ENCODE assay signal across 9 cellular contexts in the genomic region with DNA sequence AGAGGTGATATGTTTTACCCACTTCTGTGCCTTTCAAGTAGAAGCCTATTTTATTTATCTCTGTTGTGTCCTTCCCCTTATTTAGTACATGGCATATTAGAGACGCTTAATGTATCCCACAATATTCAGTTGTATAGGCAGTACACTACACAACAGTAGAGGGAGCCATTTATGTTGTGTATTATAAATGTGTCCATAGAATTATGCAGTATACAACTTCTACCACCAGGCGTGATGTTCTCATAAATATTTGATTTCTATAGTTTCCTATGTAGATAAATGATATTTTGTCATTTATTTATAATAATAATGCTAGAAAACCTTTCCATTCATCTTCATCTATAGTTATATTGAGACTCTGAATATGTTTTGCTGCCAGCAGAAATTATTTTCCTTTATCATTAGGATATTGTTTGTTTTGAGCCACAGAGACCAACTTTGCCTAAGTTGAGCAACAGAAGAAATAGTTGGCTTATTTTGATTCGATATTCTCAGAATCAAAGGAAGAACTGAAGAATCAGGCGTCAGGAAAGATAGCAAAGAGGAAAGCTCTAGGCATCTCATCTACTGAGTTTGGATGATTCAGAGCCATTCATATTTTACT.
DNase-seq lines count a peak whose midpoint lies in the region; ATAC-seq and TF ChIP-seq lines count a peak whose summit lies in the region.
"Had no signal": no experiment of that assay in that cellular context is flagged by ENCODE, and none has a peak within 500 bp of the region (broad histone marks: within the 10 kb centered on the region; RNA-seq: fewer than 3 reads in every experiment).

No MANE protein-coding gene starts in this region.

- H3K36me3 Mint-ChIP-seq in endothelial cell (ENCODE audit: low read depth, unreplicated experiment) = peaks cover 4% of the 10 kb centered on the region
- H3K36me3 Mint-ChIP-seq in activated T-cell treated with anti-CD3 and anti-CD28 coated beads, Interleukin-2, amount 50 U/mL, for 72 hours (ENCODE audit: insufficient read depth in 2 of 2) = no peaks in the 10 kb centered on the region
- H3K36me3 Mint-ChIP-seq in stimulated activated naive B cell treated with anti-CD40 and anti-IgM and Interleukin-4, amounts not matched to agents 10 μg/mL and 1 μg/mL and 100 μg/mL, for 72 hours = no peaks in the 10 kb centered on the region

- TF ChIP-seq CTCF in endothelial cell (IDR thresholded peaks at IDR 0.05; ENCODE audit: unreplicated experiment) (peak; percentile 68), WERI-Rb-1 (IDR thresholded peaks at IDR 0.05; ENCODE audit: low read depth, low read length) (no peak)

- H3K27ac Mint-ChIP-seq in endothelial cell (ENCODE audit: unreplicated experiment) = no peak overlapping the region
- H3K27ac Mint-ChIP-seq in activated T-cell treated with anti-CD3 and anti-CD28 coated beads, Interleukin-2, amount 50 U/mL, for 72 hours = no peak overlapping the region
- no peak overlapping the region for H3K27ac Mint-ChIP-seq in stimulated activated naive B cell treated with anti-CD40 and anti-IgM and Interleukin-4, amounts not matched to agents 10 μg/mL and 1 μg/mL and 100 μg/mL, for 72 hours

- no peaks in the 10 kb centered on the region for H3K4me1 Mint-ChIP-seq in endothelial cell (ENCODE audit: unreplicated experiment)
- no peaks in the 10 kb centered on the region for H3K4me1 Mint-ChIP-seq in activated T-cell treated with anti-CD3 and anti-CD28 coated beads, Interleukin-2, amount 50 U/mL, for 72 hours (ENCODE audit: low read depth)
- no peaks in the 10 kb centered on the region for H3K4me1 Mint-ChIP-seq in stimulated activated naive B cell treated with anti-CD40 and anti-IgM and Interleukin-4, amounts not matched to agents 10 μg/mL and 1 μg/mL and 100 μg/mL, for 72 hours

- peak; percentile 67 for ATAC-seq in GM21619 (IDR thresholded peaks at IDR 0.05; ENCODE audit: unreplicated experiment)
- ATAC-seq in activated T-cell treated with anti-CD3 and anti-CD28 coated beads, Interleukin-2, amount 50 U/mL, for 72 hours (replicated peaks in 1 of 2) = no peak
- no peak for ATAC-seq in stimulated activated naive B cell treated with anti-CD40 and anti-IgM and Interleukin-4, amounts not matched to agents 10 μg/mL and 1 μg/mL and 100 μg/mL, for 72 hours (replicated peaks)

- no peaks in the 10 kb centered on the region for H3K9me3 ChIP-seq in WERI-Rb-1 (ENCODE audit: severe bottlenecking)

- no peak overlapping the region for H3K27ac ChIP-seq in WERI-Rb-1

- no peaks in the 10 kb centered on the region for H3K27me3 ChIP-seq in WERI-Rb-1 (ENCODE audit: insufficient read depth, low read depth, severe bottlenecking)

- H3K27me3 Mint-ChIP-seq in endothelial cell (ENCODE audit: unreplicated experiment) = no peaks in the 10 kb centered on the region
- H3K27me3 Mint-ChIP-seq in activated T-cell treated with anti-CD3 and anti-CD28 coated beads, Interleukin-2, amount 50 U/mL, for 72 hours (ENCODE audit: low read depth) = no peaks in the 10 kb centered on the region
- H3K27me3 Mint-ChIP-seq in stimulated activated naive B cell treated with anti-CD40 and anti-IgM and Interleukin-4, amounts not matched to agents 10 μg/mL and 1 μg/mL and 100 μg/mL, for 72 hours = no peaks in the 10 kb centered on the region

- H3K36me3 ChIP-seq in WERI-Rb-1 = no peaks in the 10 kb centered on the region

- no peak overlapping the region for H3K4me3 ChIP-seq in WERI-Rb-1 (ENCODE audit: low read depth, low read length)

- H3K9me3 Mint-ChIP-seq in endothelial cell (ENCODE audit: unreplicated experiment) = no peaks in the 10 kb centered on the region
- peaks cover 5 to 6% of the 10 kb centered on the region in 2 donors for H3K9me3 Mint-ChIP-seq in activated T-cell treated with anti-CD3 and anti-CD28 coated beads, Interleukin-2, amount 50 U/mL, for 72 hours
- H3K9me3 Mint-ChIP-seq in stimulated activated naive B cell treated with anti-CD40 and anti-IgM and Interleukin-4, amounts not matched to agents 10 μg/mL and 1 μg/mL and 100 μg/mL, for 72 hours = peaks cover 2 to 4% of the 10 kb centered on the region in 2 donors

- H3K4me3 Mint-ChIP-seq in endothelial cell (ENCODE audit: unreplicated experiment) = no peak overlapping the region
- no peak overlapping the region for H3K4me3 Mint-ChIP-seq in activated T-cell treated with anti-CD3 and anti-CD28 coated beads, Interleukin-2, amount 50 U/mL, for 72 hours
- no peak overlapping the region for H3K4me3 Mint-ChIP-seq in stimulated activated naive B cell treated with anti-CD40 and anti-IgM and Interleukin-4, amounts not matched to agents 10 μg/mL and 1 μg/mL and 100 μg/mL, for 72 hours

- DNase-seq in COLO829 (ENCODE audit: low spot score) (peak; percentile 3), LoVo (ENCODE audit: low spot score) (peak; percentile 19), endothelial cell (ENCODE audit: low spot score) (no peak), cerebellum (ENCODE audit: low spot score) (no peak), WERI-Rb-1 (no peak)
- DNase-seq in activated T-cell treated with anti-CD3 and anti-CD28 coated beads, Interleukin-2, amount 50 U/mL, for 72 hours = no peak
- no peak for DNase-seq in stimulated activated naive B cell treated with anti-CD40 and anti-IgM and Interleukin-4, amounts not matched to agents 10 μg/mL and 1 μg/mL and 100 μg/mL, for 72 hours
- DNase-seq: stimulated activated CD4-positive, alpha-beta T cell treated with anti-CD3 and anti-CD28 coated beads, Interleukin-2, amount 100 ng/mL, for 24 hours had no signal

Comparison
In these comparisons a context has a peak if more than half of its experiments do, and no peak if none do; other contexts are left out.
1. DNase-seq: peak in COLO829 (single experiment) and LoVo (single experiment); none in endothelial cell (single experiment), cerebellum (single experiment), activated T-cell treated with anti-CD3 and anti-CD28 coated beads, Interleukin-2, amount 50 U/mL, for 72 hours (0 of 2), WERI-Rb-1 (single experiment) and stimulated activated naive B cell treated with anti-CD40 and anti-IgM and Interleukin-4, amounts not matched to agents 10 μg/mL and 1 μg/mL and 100 μg/mL, for 72 hours (single experiment).